20 cellular contexts compared by ENCODE assay signal in genomic region chr15:75927601-75928000, GRCh38.
"Had no signal": no experiment of that assay in that cellular context is flagged by ENCODE, and none has a peak within 500 bp of the region (broad histone marks: within the 10 kb centered on the region; RNA-seq: fewer than 3 reads in every experiment).

No MANE protein-coding gene starts in this region.

- H3K27ac ChIP-seq: gastroesophageal sphincter, left ventricle myocardium inferior, sigmoid colon, tibial nerve, VCaP had no signal

- H3K27me3 ChIP-seq: gastroesophageal sphincter, sigmoid colon, tibial nerve had no signal

- H3K4me3 ChIP-seq: gastroesophageal sphincter, left ventricle myocardium inferior, sigmoid colon, smooth muscle cell, tibial nerve had no signal

- H3K9me3 Mint-ChIP-seq: activated CD4-positive, alpha-beta T cell treated with anti-CD3 and anti-CD28 coated beads, Interleukin-2, amount 10 ng/mL, durations not matched to agents 7 days and 5 days; activated naive CD4-positive, alpha-beta T cell treated with anti-CD3 and anti-CD28 coated beads, Interleukin-2, amount 50 U/mL, for 72 hours; endodermal cell had no signal

- H3K27ac Mint-ChIP-seq: activated CD4-positive, alpha-beta T cell treated with anti-CD3 and anti-CD28 coated beads, Interleukin-2, amount 10 ng/mL, durations not matched to agents 7 days and 5 days; activated naive CD4-positive, alpha-beta T cell treated with anti-CD3 and anti-CD28 coated beads, Interleukin-2, amount 50 U/mL, for 72 hours; progenitor cell of endocrine pancreas had no signal

- ATAC-seq: activated naive CD4-positive, alpha-beta T cell treated with anti-CD3 and anti-CD28 coated beads, Interleukin-2, amount 50 U/mL, for 72 hours; gastroesophageal sphincter; natural killer cell treated with Interleukin-12 subunit alpha and Interleukin-12 subunit beta and Interleukin-15 and Interleukin-18, amount 100 ng/mL, for 72 hours had no signal

- H3K9me3 ChIP-seq: gastroesophageal sphincter, left ventricle myocardium inferior, sigmoid colon, tibial nerve had no signal

- DNase-seq: activated CD4-positive, alpha-beta T cell treated with anti-CD3 and anti-CD28 coated beads, Interleukin-2, amount 10 ng/mL, durations not matched to agents 7 days and 5 days; activated CD4-positive, CD25-positive, alpha-beta regulatory T cell treated with anti-CD3 and anti-CD28 coated beads, Interleukin-2, amount 50 U/mL, for 72 hours; activated T-cell treated with anti-CD3 and anti-CD28 coated beads, Interleukin-2, amount 50 U/mL, for 1 hour; cortex of kidney; endodermal cell; head of caudate nucleus; hypothalamus; left ventricle myocardium inferior; retina; sigmoid colon; stimulated activated CD4-positive, alpha-beta T cell treated with anti-CD3 and anti-CD28 coated beads, Interleukin-2, amount 100 ng/mL, for 48 hours; stimulated activated naive CD4-positive, alpha-beta T cell treated with Interleukin-2 at 50 U/mL for 16 hours; T-helper 2 cell had no signal

- H3K4me2 ChIP-seq: smooth muscle cell had no signal

- H3K4me3 Mint-ChIP-seq: activated CD4-positive, alpha-beta T cell treated with anti-CD3 and anti-CD28 coated beads, Interleukin-2, amount 10 ng/mL, durations not matched to agents 7 days and 5 days; endodermal cell; natural killer cell treated with Interleukin-12 subunit alpha and Interleukin-12 subunit beta and Interleukin-15 and Interleukin-18, amount 100 ng/mL, for 72 hours had no signal

- H3K27me3 Mint-ChIP-seq: activated CD4-positive, alpha-beta T cell treated with anti-CD3 and anti-CD28 coated beads, Interleukin-2, amount 10 ng/mL, durations not matched to agents 7 days and 5 days; natural killer cell treated with Interleukin-12 subunit alpha and Interleukin-12 subunit beta and Interleukin-15 and Interleukin-18, amount 100 ng/mL, for 72 hours; progenitor cell of endocrine pancreas had no signal
